Comparison of ENCODE assay signal across 14 cellular contexts in genomic region chr19:6209233-6209632, GRCh38.
"Had no signal": no experiment of that assay in that cellular context is flagged by ENCODE, and none has a peak within 500 bp of the region (broad histone marks: within the 10 kb centered on the region; RNA-seq: fewer than 3 reads in every experiment).

No MANE protein-coding gene starts in this region.

- H3K9me3 ChIP-seq: gastrocnemius medialis, heart right ventricle, left lung, mucosa of descending colon had no signal

- H3K4me1 ChIP-seq: gastrocnemius medialis, heart right ventricle, left lung had no signal

- ATAC-seq: activated naive CD8-positive, alpha-beta T cell treated with anti-CD3 and anti-CD28 coated beads, Interleukin-2, amount 50 U/mL, for 24 hours; effector memory CD8-positive, alpha-beta T cell; gastrocnemius medialis; heart right ventricle; left lung; mucosa of descending colon; naive thymus-derived CD4-positive, alpha-beta T cell; stimulated activated effector memory CD8-positive, alpha-beta T cell treated with anti-CD3 and anti-CD28 coated beads, Interleukin-12 subunit alpha, Interleukin-12 subunit beta, amount 100 ng/mL, for 72 hours had no signal

- H3K27ac ChIP-seq: gastrocnemius medialis, heart right ventricle had no signal

- DNase-seq: activated CD4-positive, alpha-beta T cell treated with anti-CD3 and anti-CD28 coated beads, Interleukin-2, amount 50 U/mL, for 1 hour; activated CD8-positive, alpha-beta memory T cell treated with anti-CD3 and anti-CD28 coated beads for 24 hours; activated naive CD4-positive, alpha-beta T cell treated with Interleukin-2 at 50 U/mL for 16 hours; activated naive CD8-positive, alpha-beta T cell treated with anti-CD3 and anti-CD28 coated beads, Interleukin-2, amount 50 U/mL, for 24 hours; cerebellar nuclear complex; effector memory CD8-positive, alpha-beta T cell; gastrocnemius medialis; heart right ventricle; islet precursor cell; mucosa of descending colon; naive thymus-derived CD4-positive, alpha-beta T cell; retina had no signal

- H3K27me3 ChIP-seq: gastrocnemius medialis, heart right ventricle, left lung had no signal

- H3K4me3 ChIP-seq: gastrocnemius medialis, heart right ventricle, left lung, mucosa of descending colon had no signal
